ENCODE assay signal across 27 cellular contexts in genomic region chr20:63186084-63186483, GRCh38. TPM values are rescaled to one million over a fixed set of nuclear protein-coding genes. Genes with fewer than 3 reads are reported as not detected.
"Had no signal": no experiment of that assay in that cellular context is flagged by ENCODE, and none has a peak within 500 bp of the region (broad histone marks: within the 10 kb centered on the region; RNA-seq: fewer than 3 reads in every experiment).

No MANE protein-coding gene starts in this region.

- H3K4me1 ChIP-seq: adrenal gland, body of pancreas, esophagus muscularis mucosa, foreskin keratinocyte, gastrocnemius medialis had no signal

- H3K27ac ChIP-seq: adrenal gland, body of pancreas, esophagus muscularis mucosa, foreskin keratinocyte, gastrocnemius medialis, VCaP had no signal

- H3K4me3 ChIP-seq: adrenal gland, body of pancreas, esophagus muscularis mucosa, gastrocnemius medialis had no signal

- FAIRE-seq: colon, TTC549 had no signal

- H3K36me3 ChIP-seq: adrenal gland, esophagus muscularis mucosa, gastrocnemius medialis had no signal

- H3K9me3 ChIP-seq: adrenal gland, body of pancreas, esophagus muscularis mucosa, gastrocnemius medialis had no signal

- DNase-seq: activated CD4-positive, alpha-beta memory T cell treated with anti-CD3 and anti-CD28 coated beads, Interleukin-2, amount 10 ng/mL, durations not matched to agents 7 days and 5 days; activated CD4-positive, alpha-beta T cell treated with anti-CD3 and anti-CD28 coated beads for 48 hours; activated CD8-positive, alpha-beta memory T cell treated with anti-CD3 and anti-CD28 coated beads, Interleukin-2, amount 50 U/mL, for 48 hours; activated effector memory CD4-positive, alpha-beta T cell treated with anti-CD3 and anti-CD28 coated beads, Interleukin-2, amount 50 U/mL, for 16 hours; activated naive CD4-positive, alpha-beta T cell treated with anti-CD3 and anti-CD28 coated beads for 36 hours; activated naive CD8-positive, alpha-beta T cell treated with anti-CD3 and anti-CD28 coated beads for 36 hours; activated naive CD8-positive, alpha-beta T cell treated with anti-CD3 and anti-CD28 coated beads, Interleukin-2, amount 50 U/mL, for 24 hours; activated T-cell treated with anti-CD3 and anti-CD28 coated beads, Interleukin-2, amount 50 U/mL, for 48 hours; adrenal gland; amygdala; aorta; body of pancreas; caudate nucleus; cortex of kidney; dermis blood vessel endothelial cell; effector CD4-positive, alpha-beta T cell; effector memory CD8-positive, alpha-beta T cell; gastrocnemius medialis; glutamatergic neuron; SW 1271; T-cell; T-helper 9 cell had no signal

RNA-seq across cellular contexts. Expression of gene BIRC7, which starts 49.6 kb away (rescaled TPM):
- polyA plus RNA-seq: aorta, foreskin keratinocyte had no signal
